In genomic region chr17:5531019-5531418, GRCh38 we compare ENCODE assay signal across 19 cellular contexts. TPM values are rescaled to one million over a fixed set of nuclear protein-coding genes. Genes with fewer than 3 reads are reported as not detected.
A peak's percentile ranks its signal among the peaks of the same experiment; 100 is the strongest.
DNase-seq lines count a peak whose midpoint lies in the region; ATAC-seq, FAIRE-seq and TF ChIP-seq lines count a peak whose summit lies in the region.
"Had no signal": no experiment of that assay in that cellular context is flagged by ENCODE, and none has a peak within 500 bp of the region (broad histone marks: within the 10 kb centered on the region; RNA-seq: fewer than 3 reads in every experiment).

No MANE protein-coding gene starts in this region.

- no TSS peak for BruUV-seq in K562 (replicated peaks; lab: Mats Ljungman, UMichigan)

- intact Hi-C loops in K562 (cut with micrococcal nuclease) (no loop called here), sciatic nerve (cut with DNase I) (no loop called here)

- H3K36me3 ChIP-seq in K562 (ENCODE audit: control insufficient read depth, insufficient read depth, low read length): peaks cover 74% of the 10 kb centered on the region; the same call in 2 of the 3 replicates
- H3K36me3 ChIP-seq: HAP-1 had no signal

- no peaks in the 10 kb centered on the region for H3K27me3 Mint-ChIP-seq in T-helper 17 cell
- H3K27me3 Mint-ChIP-seq: CD4-positive, alpha-beta memory T cell had no signal

- POLR2A ChIA-PET in K562 (lab: Yijun Ruan, JAX): interaction anchor here (1.1 kb wide), 1 partner anchor 26 kb away, joined by 3 read pairs; no protein-coding TSS in a partner anchor

- WGBS in K562 (ENCODE audit: insufficient coverage, low coverage, missing lambda C conversion rate): 99% methylated on average over 5 of the region's 5 CpGs

- H3K4me1 Mint-ChIP-seq in T-helper 17 cell: peaks cover 8% of the 10 kb centered on the region

- no peak for TF ChIP-seq POLR2A in K562 (conservative IDR thresholded peaks at IDR 0.05)

- no peak for TF ChIP-seq EP300 in K562 (IDR thresholded peaks at IDR 0.05; ENCODE audit: low read length)

- no peak for FAIRE-seq in K562 (lab: Jason Lieb, UNC)
- FAIRE-seq: GM12891, GM18507, H54 had no signal

- H3K9me3 ChIP-seq in T-helper 17 cell (ENCODE audit: control insufficient read depth, low read length, poor library complexity, severe bottlenecking): no peaks in the 10 kb centered on the region
- H3K9me3 ChIP-seq in K562 (replicated peaks; ENCODE audit: control insufficient read depth, insufficient read depth, low read depth, low read length): no peaks in the 10 kb centered on the region
- H3K9me3 ChIP-seq: HAP-1 had no signal

- no peak overlapping the region for H3K4me2 ChIP-seq in K562 (ENCODE audit: insufficient read depth, low read length)

- H3K79me2 ChIP-seq in K562 (ENCODE audit: control insufficient read depth, insufficient read depth, low read length): no peaks in the 10 kb centered on the region

- no peak overlapping the region for H3K27ac ChIP-seq in K562 (ENCODE audit: extremely low read depth, low read depth, low read length)

- no peak for TF ChIP-seq RAD21 in K562 (CRISPR knock-in tag; conservative IDR thresholded peaks at IDR 0.05 in 1 of 2, IDR thresholded peaks at IDR 0.05 in 1 of 2)

- ATAC-seq in T-helper 17 cell (no peak), K562 (no peak), sciatic nerve (no peak), GM18511 (IDR thresholded peaks at IDR 0.05; ENCODE audit: unreplicated experiment) (no peak), HG03521 (IDR thresholded peaks at IDR 0.05; ENCODE audit: unreplicated experiment) (no peak)

- H2AFZ ChIP-seq in K562 (ENCODE audit: low read depth, low read length): no peak overlapping the region

- H3K36me3 Mint-ChIP-seq in T-helper 17 cell (ENCODE audit: low read depth): peaks cover 9% of the 10 kb centered on the region

- H4K20me1 ChIP-seq in K562 (replicated peaks; ENCODE audit: control insufficient read depth, insufficient read depth, low read length): no peaks in the 10 kb centered on the region

- no peak overlapping the region for H3K4me3 Mint-ChIP-seq in T-helper 17 cell
- H3K4me3 Mint-ChIP-seq: CD4-positive, alpha-beta memory T cell; HFFc6 had no signal

- H3K27ac Mint-ChIP-seq in T-helper 17 cell: peak overlapping the region; percentile 21
- H3K27ac Mint-ChIP-seq: HFFc6 had no signal

- no peaks in the 10 kb centered on the region for H3K27me3 ChIP-seq in K562 (ENCODE audit: control insufficient read depth in 2 of 2, insufficient read depth in 2 of 2, low read length in 2 of 2)

- no peaks in the 10 kb centered on the region; a peak in 1 of 5 replicates for H3K4me1 ChIP-seq in K562 (replicated peaks in 1 of 2; ENCODE audit: control insufficient read depth in 2 of 2, insufficient read depth in 2 of 2, low read length in 2 of 2)
- H3K4me1 ChIP-seq: HAP-1 had no signal

- H3K4me3 ChIP-seq in K562: no peak overlapping the region
- H3K4me3 ChIP-seq: HAP-1 had no signal

- DNase-seq in T-helper 17 cell (no peak), K562 (ENCODE audit: extremely low read depth in 1 of 4, low spot score in 3 of 4) (no peak), sciatic nerve (ENCODE audit: low spot score) (peak; percentile 1), NCI-H2107 (lab: John Stamatoyannopoulos, UW) (no peak)
- DNase-seq: C1 segment of cervical spinal cord; Calu3; CD4-positive, alpha-beta memory T cell; COR-L47; DMS53; DMS79 treated with DMSO at 0.1 percent for 48 hours; GF-D8; GOT3; HFFc6 had no signal

- H3K9me1 ChIP-seq in K562 (ENCODE audit: control insufficient read depth, insufficient read depth, low read length): peaks cover 3% of the 10 kb centered on the region

- in situ Hi-C loops in K562 (cut with MboI): no loop called here

- CTCF ChIA-PET in K562 (lab: Yijun Ruan, JAX; ENCODE audit: low intra/inter-chr PET ratio): no interaction called here

- no peak for TF ChIP-seq CTCF in K562 (IDR thresholded peaks at IDR 0.05 in 2 of 3, conservative IDR thresholded peaks at IDR 0.05 in 1 of 3; ENCODE audit: insufficient read depth in 2 of 3, low read depth in 1 of 3, low read length in 3 of 3)

- no peak overlapping the region for H3K9ac ChIP-seq in K562 (ENCODE audit: insufficient read depth in 1 of 2, low read depth in 2 of 2, low read length in 2 of 2)

TF ChIP-seq in K562, 482 proteins besides CTCF, POLR2A, EP300 and RAD21 (continues in another document):
- TF ChIP-seq DACH1 (IDR thresholded peaks at IDR 0.05; ENCODE audit: partially characterized antibody) (peak; percentile 99), GATAD2B (IDR thresholded peaks at IDR 0.05; ENCODE audit: borderline replicate concordance) (peak; percentile 89), STAG1 (CRISPR knock-in tag; IDR thresholded peaks at IDR 0.05; ENCODE audit: borderline replicate concordance) (no peak), BCOR (IDR thresholded peaks at IDR 0.05) (peak; percentile 17; the same call in 1 of the 2 replicates), ZBTB2 (IDR thresholded peaks at IDR 0.05) (peak; percentile 90)

RNA-seq across cellular contexts. Expression of gene MIS12, which starts 44.7 kb away (rescaled TPM):
- total RNA-seq in T-helper 17 cell (10 to 100 TPM; 19.2 to 31.0 TPM), K562 (2014; rRNA removed) (13.4 and 31.9 TPM in 2 replicates), K562 (2014; rRNA removed; fragmentation: Illumina TruSeq; extraction: Trizol) (25.5 and 27.5 TPM in 2 replicates), K562 (2015; rRNA removed; fragmentation: Illumina TruSeq; extraction: Trizol) (23.2 and 25.9 TPM in 2 replicates), K562 (2021) (16.6 and 17.2 TPM in 2 replicates), sciatic nerve (15.0 TPM)
- total RNA-seq in K562 (2011; cell fraction: chromatin; rRNA removed; ENCODE audit: low replicate concordance): 9.9 and 23.9 TPM in 2 replicates
- total RNA-seq in K562 (2011; cell fraction: nucleolus; rRNA removed): 7.5 and 8.8 TPM in 2 replicates
- total RNA-seq in K562 (2011; cell fraction: nucleoplasm; rRNA removed): 13.2 and 17.2 TPM in 2 replicates
- polyA plus RNA-seq in K562 (2011; rRNA removed) (23.5 and 29.8 TPM in 2 replicates), K562 (2014; fragmentation: Illumina TruSeq; extraction: Trizol) (21.4 and 27.2 TPM in 2 replicates), K562 (2014; fragmentation: Nextera tagmentation; extraction: Ambion mirVana) (10 to 100 TPM; 13.5 to 23.8 TPM), K562 (2014; rRNA removed) (17.3 and 19.1 TPM in 2 replicates)
- 6.3 and 10.2 TPM in 2 replicates for polyA plus RNA-seq in K562 (2011; cell fraction: cytosol; rRNA removed)
- polyA plus RNA-seq in K562 (2011; cell fraction: nucleus; rRNA removed): 11.4 and 17.9 TPM in 2 replicates
- 15.9 and 18.4 TPM in 2 replicates for polyA plus RNA-seq in K562 (2012)
- polyA minus RNA-seq in K562 (2011; rRNA and poly(A)+ RNA removed): 16.3 and 19.1 TPM in 2 replicates
- 7.5 and 9.7 TPM in 2 replicates for polyA minus RNA-seq in K562 (2011; cell fraction: cytosol; rRNA and poly(A)+ RNA removed)
- 3.6 and 6.2 TPM in 2 replicates for polyA minus RNA-seq in K562 (2011; cell fraction: nucleus; rRNA and poly(A)+ RNA removed)

RNA-seq across cellular contexts. Expression of gene DERL2, which starts 45.0 kb away (rescaled TPM):
- total RNA-seq in T-helper 17 cell: 10 to 100 TPM; 66.3 to 78.0 TPM
- total RNA-seq in K562 (2011; cell fraction: chromatin; rRNA removed; ENCODE audit: low replicate concordance): 37.6 and 66.8 TPM in 2 replicates
- total RNA-seq in K562 (2011; cell fraction: nucleolus; rRNA removed): 28.9 and 32.4 TPM in 2 replicates
- 52.6 and 69.4 TPM in 2 replicates for total RNA-seq in K562 (2011; cell fraction: nucleoplasm; rRNA removed)
- 11.5 and 15.5 TPM in 2 replicates for total RNA-seq in K562 (2014; rRNA removed)
- 24.5 and 29.8 TPM in 2 replicates for total RNA-seq in K562 (2014; rRNA removed; fragmentation: Illumina TruSeq; extraction: Trizol)
- total RNA-seq in K562 (2015; rRNA removed; fragmentation: Illumina TruSeq; extraction: Trizol): 21.2 and 22.4 TPM in 2 replicates
- total RNA-seq in K562 (2021): 30.9 and 35.6 TPM in 2 replicates
- 32.6 and 35.7 TPM in 2 replicates for polyA plus RNA-seq in K562 (2011; rRNA removed)
- polyA plus RNA-seq in K562 (2011; cell fraction: cytosol; rRNA removed): 11.9 and 26.2 TPM in 2 replicates
- polyA plus RNA-seq in K562 (2011; cell fraction: nucleus; rRNA removed): 38.2 and 51.0 TPM in 2 replicates
- polyA plus RNA-seq in K562 (2012): 24.4 and 27.8 TPM in 2 replicates
- polyA plus RNA-seq in K562 (2014; fragmentation: Illumina TruSeq; extraction: Trizol): 18.5 and 24.8 TPM in 2 replicates
- 100 to 1,000 TPM; 105 TPM for polyA plus RNA-seq in K562 (2014; fragmentation: Nextera tagmentation; extraction: Ambion mirVana)
- 30.7 and 31.0 TPM in 2 replicates for polyA plus RNA-seq in K562 (2014; rRNA removed)
- polyA minus RNA-seq in K562 (2011; rRNA and poly(A)+ RNA removed): 14.6 and 15.6 TPM in 2 replicates
- 6.7 and 9.0 TPM in 2 replicates for polyA minus RNA-seq in K562 (2011; cell fraction: cytosol; rRNA and poly(A)+ RNA removed)
- 21.9 and 28.2 TPM in 2 replicates for polyA minus RNA-seq in K562 (2011; cell fraction: nucleus; rRNA and poly(A)+ RNA removed)
- 55.1 TPM for total RNA-seq in sciatic nerve

RNA-seq across cellular contexts. Expression of gene NLRP1, which starts 53.3 kb away (rescaled TPM):
- total RNA-seq in T-helper 17 cell: 100 to 1,000 TPM; 190 to 200 TPM
- total RNA-seq in K562 (2011; cell fraction: chromatin; rRNA removed; ENCODE audit: low replicate concordance): 185 and 304 TPM in 2 replicates
- 150 and 159 TPM in 2 replicates for total RNA-seq in K562 (2011; cell fraction: nucleolus; rRNA removed)
- total RNA-seq in K562 (2011; cell fraction: nucleoplasm; rRNA removed): 157 TPM in 2 replicates
- total RNA-seq in K562 (2014; rRNA removed): 27.7 and 37.8 TPM in 2 replicates
- total RNA-seq in K562 (2014; rRNA removed; fragmentation: Illumina TruSeq; extraction: Trizol): 14.9 and 18.8 TPM in 2 replicates
- 17.2 and 19.3 TPM in 2 replicates for total RNA-seq in K562 (2015; rRNA removed; fragmentation: Illumina TruSeq; extraction: Trizol)
- 36.7 and 47.4 TPM in 2 replicates for total RNA-seq in K562 (2021)
- 44.6 and 47.1 TPM in 2 replicates for polyA plus RNA-seq in K562 (2011; rRNA removed)
- 32.2 and 35.4 TPM in 2 replicates for polyA plus RNA-seq in K562 (2011; cell fraction: cytosol; rRNA removed)
- 282 and 529 TPM in 2 replicates for polyA plus RNA-seq in K562 (2011; cell fraction: nucleus; rRNA removed)
- polyA plus RNA-seq in K562 (2012): 26.6 and 58.6 TPM in 2 replicates
- polyA plus RNA-seq in K562 (2014; fragmentation: Illumina TruSeq; extraction: Trizol): 51.1 and 53.9 TPM in 2 replicates
- polyA plus RNA-seq in K562 (2014; fragmentation: Nextera tagmentation; extraction: Ambion mirVana): 1 to 10 TPM; 4.0 to 4.1 TPM
- 61.0 and 69.4 TPM in 2 replicates for polyA plus RNA-seq in K562 (2014; rRNA removed)
- polyA minus RNA-seq in K562 (2011; rRNA and poly(A)+ RNA removed): 13.3 and 17.5 TPM in 2 replicates
- polyA minus RNA-seq in K562 (2011; cell fraction: cytosol; rRNA and poly(A)+ RNA removed): 12.6 and 12.8 TPM in 2 replicates
- polyA minus RNA-seq in K562 (2011; cell fraction: nucleus; rRNA and poly(A)+ RNA removed): 47.7 and 52.1 TPM in 2 replicates
- 51.4 TPM for total RNA-seq in sciatic nerve
